8 cellular contexts compared by ENCODE assay signal in genomic region chrX:32530802-32531403, GRCh38.
A peak's percentile ranks its signal among the peaks of the same experiment; 100 is the strongest.
DNase-seq lines count a peak whose midpoint lies in the region; ATAC-seq and TF ChIP-seq lines count a peak whose summit lies in the region.

No MANE protein-coding gene starts in this region.

- H2AFZ ChIP-seq in osteoblast (ENCODE audit: low read length): no peak overlapping the region

- no peak overlapping the region for H3K4me3 Mint-ChIP-seq in WTC11

- no peak for ATAC-seq in heart left ventricle
- ATAC-seq in Right ventricle myocardium inferior: no peak
- peak; percentile 62 for ATAC-seq in HG03378 (IDR thresholded peaks at IDR 0.05; ENCODE audit: unreplicated experiment)
- ATAC-seq in WTC11: no peak
- ATAC-seq in GM19328 (IDR thresholded peaks at IDR 0.05; ENCODE audit: unreplicated experiment): no peak

- TF ChIP-seq POLR2A in heart left ventricle (IDR thresholded peaks at IDR 0.05): no peak
- TF ChIP-seq POLR2A in Peyer's patch (IDR thresholded peaks at IDR 0.05): no peak

- H3K4me1 Mint-ChIP-seq in WTC11: peaks cover 12% of the 10 kb centered on the region

- H3K79me2 ChIP-seq in osteoblast (ENCODE audit: insufficient read depth, low read length): no peaks in the 10 kb centered on the region

- peak overlapping the region; percentile 49 for H3K4me2 ChIP-seq in osteoblast (ENCODE audit: insufficient read depth, low read length)

- peak overlapping the region in 8 of 12 donors; percentile 7 to 48 (median 30) for H3K4me3 ChIP-seq in heart left ventricle
- H3K4me3 ChIP-seq in Peyer's patch: no peak overlapping the region
- no peak overlapping the region for H3K4me3 ChIP-seq in epithelial cell of esophagus (ENCODE audit: low read length)
- no peak overlapping the region for H3K4me3 ChIP-seq in osteoblast (ENCODE audit: insufficient read depth, low read length)

- POLR2A ChIA-PET in WTC11 (lab: Charles Lee): no interaction called here

- H3K27ac ChIP-seq in heart left ventricle (no peak overlapping the region), Peyer's patch (no peak overlapping the region), osteoblast (ENCODE audit: low read depth, low read length) (no peak overlapping the region)

- TF ChIP-seq CTCF in heart left ventricle (IDR thresholded peaks at IDR 0.05): peak; percentile 20 to 68 (median 46)
- peak in 5 of 6 experiments; percentile 24 to 59 (median 39) for TF ChIP-seq CTCF in Peyer's patch (IDR thresholded peaks at IDR 0.05)
- peak; percentile 49 for TF ChIP-seq CTCF in epithelial cell of esophagus (IDR thresholded peaks at IDR 0.05; ENCODE audit: insufficient read depth, low read depth, low read length, missing control alignments)
- peak; percentile 56 for TF ChIP-seq CTCF in osteoblast (IDR thresholded peaks at IDR 0.05; ENCODE audit: extremely low read depth, low read depth, low read length)
- no peak for TF ChIP-seq CTCF in WTC11 (IDR thresholded peaks at IDR 0.05)

- no peak overlapping the region for H3K27ac Mint-ChIP-seq in WTC11

- H3K36me3 ChIP-seq in heart left ventricle (no peaks in the 10 kb centered on the region), Peyer's patch (no peaks in the 10 kb centered on the region), osteoblast (ENCODE audit: insufficient read depth, low read length) (no peaks in the 10 kb centered on the region)

- no peak for DNase-seq in heart left ventricle
- DNase-seq in Right ventricle myocardium inferior (ENCODE audit: missing footprints): no peak
- DNase-seq in Peyer's patch: peak in 1 of 3 donors; percentile 48
- peak; percentile 55 for DNase-seq in epithelial cell of esophagus (ENCODE audit: low read depth)
- DNase-seq in osteoblast (ENCODE audit: insufficient read length, low spot score, missing footprints): no peak
- DNase-seq in WTC11 (ENCODE audit: low spot score): no peak

- intact Hi-C loops in heart left ventricle (cut with DNase I) (loop anchor here in 3 of 10 donors (5.0 to 10.0 kb wide), 2 partner anchors 804 to 806 kb away; no protein-coding TSS in a partner anchor), Right ventricle myocardium inferior (cut with DNase I) (loop anchor here (5.0 kb wide), 1 partner anchor 806 kb away; no protein-coding TSS in a partner anchor)

- H3K9me3 ChIP-seq in heart left ventricle (no peaks in the 10 kb centered on the region), Peyer's patch (no peaks in the 10 kb centered on the region), osteoblast (ENCODE audit: low read depth, low read length) (no peaks in the 10 kb centered on the region)

- no peaks in the 10 kb centered on the region for H3K27me3 ChIP-seq in heart left ventricle
- no peaks in the 10 kb centered on the region for H3K27me3 ChIP-seq in Peyer's patch
- H3K27me3 ChIP-seq in osteoblast (ENCODE audit: insufficient read depth, low read length): no peaks in the 10 kb centered on the region

- 1 to 2% (median 1%) methylated on average over 3 of the region's 3 CpGs for WGBS in heart left ventricle, 4 donors

- CTCF ChIA-PET in WTC11 (lab: Charles Lee): interaction anchor here (0.8 to 0.9 kb wide), 3 partner anchors 28 to 242 kb away, joined by 3 read pairs; no protein-coding TSS in a partner anchor

- H4K20me1 ChIP-seq in osteoblast (ENCODE audit: insufficient read depth, low read length): no peaks in the 10 kb centered on the region

- H3K9me3 Mint-ChIP-seq in WTC11: peaks cover 11% of the 10 kb centered on the region

- no peaks in the 10 kb centered on the region for H3K27me3 Mint-ChIP-seq in WTC11 (ENCODE audit: low read depth)

- no peaks in the 10 kb centered on the region for H3K4me1 ChIP-seq in heart left ventricle
- no peaks in the 10 kb centered on the region for H3K4me1 ChIP-seq in Peyer's patch
- H3K4me1 ChIP-seq in osteoblast (ENCODE audit: insufficient read depth, low read length): no peaks in the 10 kb centered on the region

- H3K36me3 Mint-ChIP-seq in WTC11: no peaks in the 10 kb centered on the region

TF ChIP-seq in WTC11, 78 proteins besides CTCF, POLR2A, EP300 and RAD21:
- no peak for TF ChIP-seq ESRRA (CRISPR knock-in tag; IDR thresholded peaks at IDR 0.05; ENCODE audit: borderline replicate concordance)
- no peak for TF ChIP-seq ZNF281 (CRISPR knock-in tag; IDR thresholded peaks at IDR 0.05)
- no peak for TF ChIP-seq FOXJ3 (CRISPR knock-in tag; IDR thresholded peaks at IDR 0.05; ENCODE audit: borderline replicate concordance)
- TF ChIP-seq ZBTB21 (CRISPR knock-in tag; IDR thresholded peaks at IDR 0.05; ENCODE audit: borderline replicate concordance): no peak

Comparison
In these comparisons a context has a peak if more than half of its experiments do, and no peak if none do; other contexts are left out.
1. H3K4me3 ChIP-seq: peak in heart left ventricle (8 of 12); none in Peyer's patch (0 of 4), epithelial cell of esophagus (single experiment) and osteoblast (single experiment).